8 cellular contexts compared by ENCODE assay signal in genomic region chr17:31558748-31559646, GRCh38.
DNase-seq lines count a peak whose midpoint lies in the region; ATAC-seq and TF ChIP-seq lines count a peak whose summit lies in the region.

No MANE protein-coding gene starts in this region.

- H3K36me3 ChIP-seq in hepatocyte (replicated peaks; ENCODE audit: insufficient read depth, low read depth), result no peaks in the 10 kb centered on the region
- no peaks in the 10 kb centered on the region for H3K36me3 ChIP-seq in rectal smooth muscle tissue (ENCODE audit: control insufficient read depth, insufficient read depth, low read length)

- DNase-seq in C1 segment of cervical spinal cord (lab: John Stamatoyannopoulos, UW), result peak; percentile 27 to 93 (median 76)
- DNase-seq in MV-4-11 (lab: John Stamatoyannopoulos, UW), result peak; percentile 63
- DNase-seq in T-helper 2 cell, result peak; percentile 29 to 49 (median 33)
- no peak for DNase-seq in astrocyte of the cerebellum (ENCODE audit: low read depth)
- DNase-seq in hepatocyte (ENCODE audit: low spot score), result peak; percentile 91

- peak overlapping the region; percentile 99 for H3K4me2 ChIP-seq in hepatocyte

- H3K4me1 ChIP-seq in hepatocyte (ENCODE audit: insufficient read depth) (peaks cover 42% of the 10 kb centered on the region), rectal smooth muscle tissue (ENCODE audit: control insufficient read depth, insufficient read depth, low read length) (peaks cover 15% of the 10 kb centered on the region)

- H3K9ac ChIP-seq in rectal smooth muscle tissue (ENCODE audit: low read length), result no peak overlapping the region

- peak overlapping the region; percentile 89 for H3K4me3 ChIP-seq in astrocyte of the cerebellum (ENCODE audit: low read depth, low read length)
- peak overlapping the region; percentile 70 for H3K4me3 ChIP-seq in hepatocyte
- H3K4me3 ChIP-seq in rectal smooth muscle tissue (ENCODE audit: low read length), result peak overlapping the region; percentile 66

- H2AFZ ChIP-seq in hepatocyte, result peak overlapping the region; percentile 88

- peaks cover 30% of the 10 kb centered on the region for H3K79me2 ChIP-seq in hepatocyte

- H3K9me3 ChIP-seq in hepatocyte (ENCODE audit: low read depth), result no peaks in the 10 kb centered on the region

- 4% methylated on average over 45 of the region's 120 CpGs for WGBS in hepatocyte (ENCODE audit: low lambda C conversion rate, missing lambda C conversion rate)

- in situ Hi-C loops in astrocyte of the cerebellum (cut with HindIII; ENCODE audit: low sequenced_read_pairs), result no loop called here

- TF ChIP-seq CTCF in astrocyte of the cerebellum (IDR thresholded peaks at IDR 0.05; ENCODE audit: low read depth, low read length, missing control alignments) (peak; percentile 53), hepatocyte (IDR thresholded peaks at IDR 0.05; ENCODE audit: poor library complexity) (peak; percentile 78)

- peak overlapping the region; percentile 92 for H3K27ac ChIP-seq in hepatocyte
- H3K27ac ChIP-seq in rectal smooth muscle tissue (ENCODE audit: low read depth, low read length), result peak overlapping the region; percentile 87

- ATAC-seq in GM19452 (IDR thresholded peaks at IDR 0.05; ENCODE audit: unreplicated experiment) (peak; percentile 63), HG03469 (IDR thresholded peaks at IDR 0.05; ENCODE audit: unreplicated experiment) (no peak)

- no peaks in the 10 kb centered on the region for H3K9me2 ChIP-seq in hepatocyte (replicated peaks; ENCODE audit: insufficient read depth)

- H4K20me1 ChIP-seq in hepatocyte (ENCODE audit: insufficient read depth, poor library complexity, severe bottlenecking), result no peaks in the 10 kb centered on the region

- no peaks in the 10 kb centered on the region for H3K27me3 ChIP-seq in hepatocyte
- no peaks in the 10 kb centered on the region for H3K27me3 ChIP-seq in rectal smooth muscle tissue (ENCODE audit: control insufficient read depth, insufficient read depth, low read length)
